1 cellular context compared by ENCODE assay signal in the genomic region with DNA sequence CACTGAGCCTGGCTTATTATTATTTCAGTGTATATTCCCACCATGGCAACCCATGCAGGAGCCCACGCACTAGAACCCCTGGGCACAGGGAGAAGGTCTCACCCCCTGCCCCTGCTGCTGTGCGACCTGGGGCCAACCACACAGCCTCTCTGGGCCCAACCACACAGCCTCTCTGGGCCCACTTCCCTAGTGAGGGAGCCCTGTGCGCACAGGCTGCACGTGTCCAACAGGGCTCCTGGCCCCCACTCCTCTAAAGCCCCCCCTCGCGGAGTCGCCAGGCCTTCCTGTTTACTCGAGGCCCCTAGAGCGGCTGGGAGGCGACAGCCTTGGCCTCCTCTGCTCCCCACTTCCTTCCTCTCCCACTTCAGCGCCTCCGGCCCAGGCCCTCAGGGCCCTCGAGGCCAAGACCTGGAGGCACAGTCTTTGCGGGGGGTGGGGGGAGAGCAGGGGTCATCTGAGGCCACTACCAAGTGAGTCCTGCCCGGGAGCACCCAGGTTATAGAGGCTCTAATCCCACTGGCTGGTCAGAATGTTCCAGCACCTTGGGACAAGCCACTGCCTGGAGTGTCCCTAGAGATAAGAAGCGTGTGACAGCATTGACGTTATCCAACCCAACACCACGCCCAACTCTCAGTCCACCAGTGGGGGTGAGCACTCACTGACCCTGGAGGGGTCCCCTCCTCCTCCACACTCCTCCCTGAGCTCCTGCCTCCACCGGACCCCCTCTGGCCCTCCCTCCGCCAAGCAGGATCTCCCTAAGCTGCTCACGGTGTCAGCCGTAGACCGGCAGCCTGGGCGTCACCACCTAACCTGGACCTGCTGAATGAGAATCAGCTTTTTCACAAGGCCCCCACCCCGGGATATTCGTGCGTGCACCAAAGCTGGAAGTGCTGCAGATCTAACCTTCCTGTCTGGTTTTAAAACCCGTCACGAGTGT.
TF ChIP-seq lines count a peak whose summit lies in the region.

No MANE protein-coding gene starts in this region.

TF ChIP-seq in HCT116, 20 proteins besides CTCF, POLR2A, EP300 and RAD21:
- TF ChIP-seq, protein P1, sequence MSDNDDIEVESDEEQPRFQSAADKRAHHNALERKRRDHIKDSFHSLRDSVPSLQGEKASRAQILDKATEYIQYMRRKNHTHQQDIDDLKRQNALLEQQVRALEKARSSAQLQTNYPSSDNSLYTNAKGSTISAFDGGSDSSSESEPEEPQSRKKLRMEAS (IDR thresholded peaks at IDR 0.05) = no peak
- TF ChIP-seq SP1 (IDR thresholded peaks at IDR 0.05; ENCODE audit: low read depth) (no peak), EZH2phosphoT487 (IDR thresholded peaks at IDR 0.05; ENCODE audit: borderline replicate concordance) (no peak), ZFX (IDR thresholded peaks at IDR 0.05) (no peak), SIN3A (IDR thresholded peaks at IDR 0.05; ENCODE audit: low read depth) (no peak), CEBPB (IDR thresholded peaks at IDR 0.05; ENCODE audit: low read depth) (no peak), SRF (IDR thresholded peaks at IDR 0.05; ENCODE audit: low read depth) (no peak), ZNF274 (IDR thresholded peaks at IDR 0.05; ENCODE audit: low read depth, low read length) (no peak), TCF7L2 (IDR thresholded peaks at IDR 0.05; ENCODE audit: borderline replicate concordance, extremely low read depth, insufficient read depth, insufficient read length) (no peak)
- TF ChIP-seq, protein P2, sequence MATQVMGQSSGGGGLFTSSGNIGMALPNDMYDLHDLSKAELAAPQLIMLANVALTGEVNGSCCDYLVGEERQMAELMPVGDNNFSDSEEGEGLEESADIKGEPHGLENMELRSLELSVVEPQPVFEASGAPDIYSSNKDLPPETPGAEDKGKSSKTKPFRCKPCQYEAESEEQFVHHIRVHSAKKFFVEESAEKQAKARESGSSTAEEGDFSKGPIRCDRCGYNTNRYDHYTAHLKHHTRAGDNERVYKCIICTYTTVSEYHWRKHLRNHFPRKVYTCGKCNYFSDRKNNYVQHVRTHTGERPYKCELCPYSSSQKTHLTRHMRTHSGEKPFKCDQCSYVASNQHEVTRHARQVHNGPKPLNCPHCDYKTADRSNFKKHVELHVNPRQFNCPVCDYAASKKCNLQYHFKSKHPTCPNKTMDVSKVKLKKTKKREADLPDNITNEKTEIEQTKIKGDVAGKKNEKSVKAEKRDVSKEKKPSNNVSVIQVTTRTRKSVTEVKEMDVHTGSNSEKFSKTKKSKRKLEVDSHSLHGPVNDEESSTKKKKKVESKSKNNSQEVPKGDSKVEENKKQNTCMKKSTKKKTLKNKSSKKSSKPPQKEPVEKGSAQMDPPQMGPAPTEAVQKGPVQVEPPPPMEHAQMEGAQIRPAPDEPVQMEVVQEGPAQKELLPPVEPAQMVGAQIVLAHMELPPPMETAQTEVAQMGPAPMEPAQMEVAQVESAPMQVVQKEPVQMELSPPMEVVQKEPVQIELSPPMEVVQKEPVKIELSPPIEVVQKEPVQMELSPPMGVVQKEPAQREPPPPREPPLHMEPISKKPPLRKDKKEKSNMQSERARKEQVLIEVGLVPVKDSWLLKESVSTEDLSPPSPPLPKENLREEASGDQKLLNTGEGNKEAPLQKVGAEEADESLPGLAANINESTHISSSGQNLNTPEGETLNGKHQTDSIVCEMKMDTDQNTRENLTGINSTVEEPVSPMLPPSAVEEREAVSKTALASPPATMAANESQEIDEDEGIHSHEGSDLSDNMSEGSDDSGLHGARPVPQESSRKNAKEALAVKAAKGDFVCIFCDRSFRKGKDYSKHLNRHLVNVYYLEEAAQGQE (IDR thresholded peaks at IDR 0.05; ENCODE audit: low read depth) = no peak
- TF ChIP-seq, protein P3, sequence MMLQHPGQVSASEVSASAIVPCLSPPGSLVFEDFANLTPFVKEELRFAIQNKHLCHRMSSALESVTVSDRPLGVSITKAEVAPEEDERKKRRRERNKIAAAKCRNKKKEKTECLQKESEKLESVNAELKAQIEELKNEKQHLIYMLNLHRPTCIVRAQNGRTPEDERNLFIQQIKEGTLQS (IDR thresholded peaks at IDR 0.05) = no peak
